ENCODE assay signal across 25 cellular contexts in genomic region chr7:71312755-71313490, GRCh38.
"Had no signal": no experiment of that assay in that cellular context is flagged by ENCODE, and none has a peak within 500 bp of the region (broad histone marks: within the 10 kb centered on the region; RNA-seq: fewer than 3 reads in every experiment).

No MANE protein-coding gene starts in this region.

- H3K27me3 ChIP-seq: ascending aorta, cardiac muscle cell, hepatocyte, transverse colon had no signal

- ATAC-seq: activated CD4-positive, CD25-positive, alpha-beta regulatory T cell treated with anti-CD3 and anti-CD28 coated beads, Interleukin-2, amount 50 U/mL, for 24 hours; naive thymus-derived CD8-positive, alpha-beta T cell; right cardiac atrium had no signal

- FAIRE-seq: frontal cortex, kidney, TTC549 had no signal

- H3K27ac ChIP-seq: ascending aorta, cardiac muscle cell, epithelial cell of prostate, hepatocyte, transverse colon, VCaP had no signal

- H3K36me3 ChIP-seq: ascending aorta, cardiac muscle cell, transverse colon had no signal

- H3K4me3 ChIP-seq: ascending aorta, cardiac muscle cell, hepatocyte, transverse colon had no signal

- H3K4me2 ChIP-seq: hepatocyte had no signal

- H3K9me3 ChIP-seq: ascending aorta, transverse colon had no signal

- DNase-seq: activated CD4-positive, alpha-beta memory T cell treated with anti-CD3 and anti-CD28 coated beads for 36 hours; activated CD4-positive, alpha-beta T cell treated with anti-CD3 and anti-CD28 coated beads, Interleukin-2, amount 10 ng/mL, durations not matched to agents 24 days and 14 days; activated CD8-positive, alpha-beta memory T cell treated with anti-CD3 and anti-CD28 coated beads, Interleukin-2, amount 50 U/mL, for 48 hours; activated gamma-delta T cell; activated naive CD4-positive, alpha-beta T cell treated with anti-CD3 and anti-CD28 coated beads, Interleukin-2, amount 10 ng/mL, durations not matched to agents 7 days and 5 days; activated naive CD8-positive, alpha-beta T cell treated with anti-CD3 and anti-CD28 coated beads, Interleukin-2, amount 10 ng/mL, durations not matched to agents 7 days and 5 days; activated T-cell treated with anti-CD3 and anti-CD28 coated beads, Interleukin-2, amount 50 U/mL, for 24 hours; cortex of kidney; immature natural killer cell; kidney; midbrain; naive thymus-derived CD8-positive, alpha-beta T cell; posterior cingulate gyrus; right cardiac atrium; stimulated activated CD4-positive, alpha-beta T cell treated with anti-CD3 and anti-CD28 coated beads, Interleukin-2, amount 100 ng/mL, for 48 hours; stimulated activated naive CD4-positive, alpha-beta T cell treated with Interleukin-2 at 50 U/mL for 16 hours; transverse colon had no signal
